ENCODE assay signal across 14 cellular contexts in genomic region chr16:58450590-58450989, GRCh38. TPM values are rescaled to one million over a fixed set of nuclear protein-coding genes. Genes with fewer than 3 reads are reported as not detected.
A peak's percentile ranks its signal among the peaks of the same experiment; 100 is the strongest.
DNase-seq lines count a peak whose midpoint lies in the region; ATAC-seq and TF ChIP-seq lines count a peak whose summit lies in the region.
"Had no signal": no experiment of that assay in that cellular context is flagged by ENCODE, and none has a peak within 500 bp of the region (broad histone marks: within the 10 kb centered on the region; RNA-seq: fewer than 3 reads in every experiment).

No MANE protein-coding gene starts in this region.

- WGBS in heart left ventricle, 4 donors = 81 to 86% (median 82%) methylated on average over 7 of the region's 7 CpGs
- 82% methylated on average over 7 of the region's 7 CpGs for WGBS in right cardiac atrium
- WGBS in adrenal gland, 4 donors = 76 to 85% (median 82%) methylated on average over 7 of the region's 7 CpGs

- ATAC-seq in heart left ventricle (no peak), Right ventricle myocardium superior (ENCODE audit: poor library complexity) (no peak), right cardiac atrium (no peak), left ventricle myocardium superior (no peak)

- H3K4me3 ChIP-seq in heart left ventricle = no peak overlapping the region
- no peak overlapping the region for H3K4me3 ChIP-seq in right cardiac atrium (ENCODE audit: low read length)
- no peak overlapping the region for H3K4me3 ChIP-seq in adrenal gland
- H3K4me3 ChIP-seq in uterus = no peak overlapping the region
- H3K4me3 ChIP-seq: GM23248, HAP-1 had no signal

- intact Hi-C loops in heart left ventricle (cut with DNase I) (no loop called here), Right ventricle myocardium superior (cut with DNase I) (no loop called here), right cardiac atrium (cut with DNase I) (no loop called here), left ventricle myocardium superior (cut with micrococcal nuclease) (no loop called here), adrenal gland (cut with DNase I) (no loop called here), uterus (cut with DNase I; ENCODE audit: low total_unique reads) (no loop called here)

- TF ChIP-seq CTCF in heart left ventricle (IDR thresholded peaks at IDR 0.05) (no peak), adrenal gland (IDR thresholded peaks at IDR 0.05) (no peak), uterus (IDR thresholded peaks at IDR 0.05) (no peak)

- H3K4me1 ChIP-seq in heart left ventricle (peaks cover 0 to 23% (median under 1%) of the 10 kb centered on the region in 12 donors), right cardiac atrium (ENCODE audit: control insufficient read depth, insufficient read depth, low read length) (no peaks in the 10 kb centered on the region), adrenal gland (replicated peaks in 1 of 2) (peaks cover 25 to 46% of the 10 kb centered on the region in 2 donors), uterus (peaks cover 4 to 12% of the 10 kb centered on the region in 2 donors)
- H3K4me1 ChIP-seq: HAP-1 had no signal

- TF ChIP-seq POLR2A in heart left ventricle (IDR thresholded peaks at IDR 0.05) (no peak), adrenal gland (IDR thresholded peaks at IDR 0.05) (no peak), uterus (IDR thresholded peaks at IDR 0.05) (no peak)

- H3K27me3 ChIP-seq in heart left ventricle (no peaks in the 10 kb centered on the region), right cardiac atrium (ENCODE audit: control insufficient read depth, insufficient read depth) (no peaks in the 10 kb centered on the region), adrenal gland (no peaks in the 10 kb centered on the region), uterus (no peaks in the 10 kb centered on the region)

- H3K36me3 ChIP-seq in heart left ventricle = no peaks in the 10 kb centered on the region
- H3K36me3 ChIP-seq in adrenal gland (replicated peaks in 1 of 2) = no peaks in the 10 kb centered on the region
- no peaks in the 10 kb centered on the region for H3K36me3 ChIP-seq in uterus
- H3K36me3 ChIP-seq: HAP-1 had no signal

- H3K27ac ChIP-seq in heart left ventricle = peak overlapping the region in 8 of 12 donors; percentile 11 to 89 (median 64)
- H3K27ac ChIP-seq in right cardiac atrium (ENCODE audit: low read length) = peak overlapping the region; percentile 62
- H3K27ac ChIP-seq in adrenal gland = peak overlapping the region in 4 of 5 donors; percentile 64 to 88 (median 85)
- peak overlapping the region; percentile 80 to 83 for H3K27ac ChIP-seq in uterus
- H3K27ac ChIP-seq: C4-2B, GM23248 had no signal

- H3K9me3 ChIP-seq in heart left ventricle = no peaks in the 10 kb centered on the region
- H3K9me3 ChIP-seq in right cardiac atrium (ENCODE audit: control insufficient read depth, low read length) = no peaks in the 10 kb centered on the region
- H3K9me3 ChIP-seq in adrenal gland (replicated peaks in 1 of 3) = no peaks in the 10 kb centered on the region
- no peaks in the 10 kb centered on the region for H3K9me3 ChIP-seq in uterus
- H3K9me3 ChIP-seq: Caco-2, HAP-1 had no signal

- DNase-seq in heart left ventricle = no peak
- no peak for DNase-seq in Right ventricle myocardium superior
- no peak for DNase-seq in right cardiac atrium
- no peak for DNase-seq in left ventricle myocardium superior
- no peak for DNase-seq in adrenal gland
- no peak for DNase-seq in uterus
- DNase-seq in RPMI8226 = no peak
- no peak for DNase-seq in inferior parietal cortex (ENCODE audit: extremely low spot score)
- DNase-seq: 8988T; Caco-2; CD4-positive, alpha-beta T cell; GM23248 had no signal

RNA-seq across cellular contexts. Expression of gene NDRG4, which starts 49.4 kb away (rescaled TPM):
- 1,000 to 10,000 TPM in 3 of 9 donors, 100 to 1,000 TPM in 6; 294 to 1,429 (median 742) TPM for total RNA-seq in heart left ventricle
- polyA plus RNA-seq in heart left ventricle = 100 to 1,000 TPM; 505 to 873 TPM
- 290 TPM for total RNA-seq in Right ventricle myocardium superior
- 100 to 1,000 TPM in 1 of 4 donors, 10 to 100 TPM in 3; 53.5 to 155 (median 97.3) TPM for total RNA-seq in right cardiac atrium
- 164 TPM for polyA plus RNA-seq in right cardiac atrium
- total RNA-seq in left ventricle myocardium superior = 580 TPM
- 100 to 1,000 TPM; 194 to 952 (median 387) TPM for total RNA-seq in adrenal gland
- polyA plus RNA-seq in adrenal gland = 100 to 1,000 TPM; 139 to 339 (median 176) TPM
- total RNA-seq in uterus = 10 to 100 TPM; 16.0 to 89.4 (median 56.1) TPM

RNA-seq across cellular contexts. Expression of gene GINS3, which starts 58.3 kb away (rescaled TPM):
- total RNA-seq in heart left ventricle = 1 to 10 TPM; 3.9 to 8.7 (median 7.1) TPM
- polyA plus RNA-seq in heart left ventricle = 10 to 100 TPM in 1 of 2 donors, 1 to 10 TPM in 1; 5.4 to 20.2 TPM
- 5.6 TPM for total RNA-seq in Right ventricle myocardium superior
- 1 to 10 TPM; 6.3 to 8.0 (median 6.7) TPM for total RNA-seq in right cardiac atrium
- polyA plus RNA-seq in right cardiac atrium = 6.5 TPM
- total RNA-seq in left ventricle myocardium superior = 6.5 TPM
- total RNA-seq in adrenal gland = 10 to 100 TPM in 6 of 8 donors, 1 to 10 TPM in 2; 7.6 to 20.2 (median 10.5) TPM
- polyA plus RNA-seq in adrenal gland = 10 to 100 TPM in 1 of 3 donors, 1 to 10 TPM in 2; 8.6 to 18.9 (median 9.3) TPM
- 1 to 10 TPM in 3 of 4 donors, under 1 TPM in 1; 0.77 to 5.9 (median 5.0) TPM for total RNA-seq in uterus
